1 cellular context compared by ENCODE assay signal in the genomic region with DNA sequence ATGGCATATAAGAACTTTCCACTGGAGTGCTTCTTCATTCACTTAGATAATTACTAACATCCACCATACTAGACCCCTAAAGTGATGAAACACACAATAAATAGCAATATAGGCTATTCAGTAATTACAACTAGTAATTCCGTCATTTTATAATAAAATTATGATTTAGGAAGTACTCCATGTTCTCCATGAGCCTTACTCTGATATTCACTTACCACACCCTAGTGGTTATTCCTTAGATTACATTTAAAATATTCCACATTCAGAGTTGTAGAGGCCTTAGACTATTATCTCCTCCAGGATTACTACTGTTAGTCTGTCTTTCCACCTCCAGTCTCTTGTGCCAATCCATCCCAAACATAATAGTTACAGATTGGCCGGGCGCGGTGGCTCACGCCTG.
TF ChIP-seq lines count a peak whose summit lies in the region.

No MANE protein-coding gene starts in this region.

TF ChIP-seq in GM23338, 12 proteins besides CTCF, POLR2A, EP300 and RAD21 (continued from another document):
- TF ChIP-seq, protein P1, sequence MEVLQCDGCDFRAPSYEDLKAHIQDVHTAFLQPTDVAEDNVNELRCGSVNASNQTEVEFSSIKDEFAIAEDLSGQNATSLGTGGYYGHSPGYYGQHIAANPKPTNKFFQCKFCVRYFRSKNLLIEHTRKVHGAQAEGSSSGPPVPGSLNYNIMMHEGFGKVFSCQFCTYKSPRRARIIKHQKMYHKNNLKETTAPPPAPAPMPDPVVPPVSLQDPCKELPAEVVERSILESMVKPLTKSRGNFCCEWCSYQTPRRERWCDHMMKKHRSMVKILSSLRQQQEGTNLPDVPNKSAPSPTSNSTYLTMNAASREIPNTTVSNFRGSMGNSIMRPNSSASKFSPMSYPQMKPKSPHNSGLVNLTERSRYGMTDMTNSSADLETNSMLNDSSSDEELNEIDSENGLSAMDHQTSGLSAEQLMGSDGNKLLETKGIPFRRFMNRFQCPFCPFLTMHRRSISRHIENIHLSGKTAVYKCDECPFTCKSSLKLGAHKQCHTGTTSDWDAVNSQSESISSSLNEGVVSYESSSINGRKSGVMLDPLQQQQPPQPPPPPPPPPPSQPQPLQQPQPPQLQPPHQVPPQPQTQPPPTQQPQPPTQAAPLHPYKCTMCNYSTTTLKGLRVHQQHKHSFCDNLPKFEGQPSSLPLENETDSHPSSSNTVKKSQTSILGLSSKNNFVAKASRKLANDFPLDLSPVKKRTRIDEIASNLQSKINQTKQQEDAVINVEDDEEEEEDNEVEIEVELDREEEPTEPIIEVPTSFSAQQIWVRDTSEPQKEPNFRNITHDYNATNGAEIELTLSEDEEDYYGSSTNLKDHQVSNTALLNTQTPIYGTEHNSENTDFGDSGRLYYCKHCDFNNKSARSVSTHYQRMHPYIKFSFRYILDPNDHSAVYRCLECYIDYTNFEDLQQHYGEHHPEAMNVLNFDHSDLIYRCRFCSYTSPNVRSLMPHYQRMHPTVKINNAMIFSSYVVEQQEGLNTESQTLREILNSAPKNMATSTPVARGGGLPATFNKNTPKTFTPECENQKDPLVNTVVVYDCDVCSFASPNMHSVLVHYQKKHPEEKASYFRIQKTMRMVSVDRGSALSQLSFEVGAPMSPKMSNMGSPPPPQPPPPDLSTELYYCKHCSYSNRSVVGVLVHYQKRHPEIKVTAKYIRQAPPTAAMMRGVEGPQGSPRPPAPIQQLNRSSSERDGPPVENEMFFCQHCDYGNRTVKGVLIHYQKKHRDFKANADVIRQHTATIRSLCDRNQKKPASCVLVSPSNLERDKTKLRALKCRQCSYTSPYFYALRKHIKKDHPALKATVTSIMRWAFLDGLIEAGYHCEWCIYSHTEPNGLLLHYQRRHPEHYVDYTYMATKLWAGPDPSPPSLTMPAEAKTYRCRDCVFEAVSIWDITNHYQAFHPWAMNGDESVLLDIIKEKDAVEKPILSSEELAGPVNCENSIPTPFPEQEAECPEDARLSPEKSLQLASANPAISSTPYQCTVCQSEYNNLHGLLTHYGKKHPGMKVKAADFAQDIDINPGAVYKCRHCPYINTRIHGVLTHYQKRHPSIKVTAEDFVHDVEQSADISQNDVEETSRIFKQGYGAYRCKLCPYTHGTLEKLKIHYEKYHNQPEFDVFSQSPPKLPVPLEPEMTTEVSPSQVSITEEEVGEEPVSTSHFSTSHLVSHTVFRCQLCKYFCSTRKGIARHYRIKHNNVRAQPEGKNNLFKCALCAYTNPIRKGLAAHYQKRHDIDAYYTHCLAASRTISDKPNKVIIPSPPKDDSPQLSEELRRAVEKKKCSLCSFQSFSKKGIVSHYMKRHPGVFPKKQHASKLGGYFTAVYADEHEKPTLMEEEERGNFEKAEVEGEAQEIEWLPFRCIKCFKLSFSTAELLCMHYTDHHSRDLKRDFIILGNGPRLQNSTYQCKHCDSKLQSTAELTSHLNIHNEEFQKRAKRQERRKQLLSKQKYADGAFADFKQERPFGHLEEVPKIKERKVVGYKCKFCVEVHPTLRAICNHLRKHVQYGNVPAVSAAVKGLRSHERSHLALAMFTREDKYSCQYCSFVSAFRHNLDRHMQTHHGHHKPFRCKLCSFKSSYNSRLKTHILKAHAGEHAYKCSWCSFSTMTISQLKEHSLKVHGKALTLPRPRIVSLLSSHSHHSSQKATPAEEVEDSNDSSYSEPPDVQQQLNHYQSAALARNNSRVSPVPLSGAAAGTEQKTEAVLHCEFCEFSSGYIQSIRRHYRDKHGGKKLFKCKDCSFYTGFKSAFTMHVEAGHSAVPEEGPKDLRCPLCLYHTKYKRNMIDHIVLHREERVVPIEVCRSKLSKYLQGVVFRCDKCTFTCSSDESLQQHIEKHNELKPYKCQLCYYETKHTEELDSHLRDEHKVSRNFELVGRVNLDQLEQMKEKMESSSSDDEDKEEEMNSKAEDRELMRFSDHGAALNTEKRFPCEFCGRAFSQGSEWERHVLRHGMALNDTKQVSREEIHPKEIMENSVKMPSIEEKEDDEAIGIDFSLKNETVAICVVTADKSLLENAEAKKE (CRISPR knock-in tag; IDR thresholded peaks at IDR 0.05) = no peak
- TF ChIP-seq JUNB (IDR thresholded peaks at IDR 0.05; ENCODE audit: unreplicated experiment) (no peak), REST (IDR thresholded peaks at IDR 0.05; ENCODE audit: unreplicated experiment) (no peak), CREB1 (CRISPR knock-in tag; IDR thresholded peaks at IDR 0.05; ENCODE audit: low read depth) (no peak), EZH2 (IDR thresholded peaks at IDR 0.05; ENCODE audit: low read depth, unreplicated experiment) (no peak)
TF ChIP-seq in GM23338: peak in this region for 0.
